In genomic region chr13:27448308-27448707, GRCh38 we compare ENCODE assay signal across 13 cellular contexts. TPM values are rescaled to one million over a fixed set of nuclear protein-coding genes. Genes with fewer than 3 reads are reported as not detected.
DNase-seq lines count a peak whose midpoint lies in the region; ATAC-seq and TF ChIP-seq lines count a peak whose summit lies in the region.
"Had no signal": no experiment of that assay in that cellular context is flagged by ENCODE, and none has a peak within 500 bp of the region (broad histone marks: within the 10 kb centered on the region; RNA-seq: fewer than 3 reads in every experiment).

No MANE protein-coding gene starts in this region.

- no peak overlapping the region for H2AFZ ChIP-seq in mesenchymal stem cell (ENCODE audit: low read depth, low read length)

- H4K8ac ChIP-seq in mesenchymal stem cell (ENCODE audit: low read length): no peak overlapping the region

- no peak overlapping the region for H3K14ac ChIP-seq in mesenchymal stem cell (ENCODE audit: low read length in 2 of 2)

- peak overlapping the region; percentile 21 for H3K27ac Mint-ChIP-seq in activated T-helper 2 cell treated with anti-CD3 and anti-CD28 coated beads, Interferon-gamma antibody, Interleukin-2, Interleukin-4, amounts not matched to agents 10 μg/mL and 5 μg/mL and 100 μg/mL, durations not matched to agents 14 hours and 24 hours and 36 hours

- H3K27me3 ChIP-seq in mesenchymal stem cell (ENCODE audit: control insufficient read depth in 1 of 2, insufficient read depth in 1 of 2, low read length in 2 of 2): no peaks in the 10 kb centered on the region
- H3K27me3 ChIP-seq in transverse colon: no peaks in the 10 kb centered on the region
- H3K27me3 ChIP-seq in A673 (replicated peaks; ENCODE audit: insufficient read depth, low read depth, low read length, poor library complexity): no peaks in the 10 kb centered on the region

- CTCF ChIA-PET in A673 (lab: Charles Lee): no interaction called here

- no peak overlapping the region for H2BK15ac ChIP-seq in mesenchymal stem cell (ENCODE audit: low read depth, poor library complexity, severe bottlenecking)

- no TSS peak for BruUV-seq in A673 (replicated peaks; lab: Mats Ljungman, UMichigan)

- ATAC-seq in Right ventricle myocardium inferior (peak; percentile 63), left cardiac atrium (no peak), HG03432 (IDR thresholded peaks at IDR 0.05; ENCODE audit: unreplicated experiment) (no peak)
- ATAC-seq: Panc1 had no signal

- H3K9me3 Mint-ChIP-seq in activated T-helper 2 cell treated with anti-CD3 and anti-CD28 coated beads, Interferon-gamma antibody, Interleukin-2, Interleukin-4, amounts not matched to agents 10 μg/mL and 5 μg/mL and 100 μg/mL, durations not matched to agents 14 hours and 24 hours and 36 hours: no peaks in the 10 kb centered on the region

- no peaks in the 10 kb centered on the region for H3K27me3 Mint-ChIP-seq in activated T-helper 2 cell treated with anti-CD3 and anti-CD28 coated beads, Interferon-gamma antibody, Interleukin-2, Interleukin-4, amounts not matched to agents 10 μg/mL and 5 μg/mL and 100 μg/mL, durations not matched to agents 14 hours and 24 hours and 36 hours (ENCODE audit: low read depth)

- no peak overlapping the region for H3K23ac ChIP-seq in mesenchymal stem cell (ENCODE audit: low read length in 2 of 2)

- no peak overlapping the region for H2BK5ac ChIP-seq in mesenchymal stem cell (ENCODE audit: low read depth, low read length, poor library complexity, severe bottlenecking)

- TF ChIP-seq CTCF in transverse colon (IDR thresholded peaks at IDR 0.05) (no peak), A673 (conservative IDR thresholded peaks at IDR 0.05; ENCODE audit: low read depth, low read length) (no peak)

- H3K27ac ChIP-seq in mesenchymal stem cell (ENCODE audit: low read length, poor library complexity, severe bottlenecking) (no peak overlapping the region), transverse colon (peak overlapping the region in 3 of 4 donors; percentile 11 to 95 (median 15)), A673 (ENCODE audit: low read depth, low read length, poor library complexity, severe bottlenecking) (no peak overlapping the region)
- H3K27ac ChIP-seq: KMS-11 had no signal

- H3K4me3 ChIP-seq in mesenchymal stem cell (ENCODE audit: insufficient read depth in 1 of 2, low read depth in 1 of 2, low read length in 2 of 2) (peak overlapping the region in 1 of 2 experiments; percentile 92), transverse colon (no peak overlapping the region), A673 (ENCODE audit: low read depth, low read length, poor library complexity, severe bottlenecking) (no peak overlapping the region)

- H3K4me2 ChIP-seq in mesenchymal stem cell (ENCODE audit: low read length, poor library complexity, severe bottlenecking): no peak overlapping the region

- no peak overlapping the region for H4K91ac ChIP-seq in mesenchymal stem cell (ENCODE audit: low read length)

- H2BK120ac ChIP-seq in mesenchymal stem cell (ENCODE audit: low read depth, low read length): no peak overlapping the region

- POLR2A ChIA-PET in A673 (lab: Charles Lee; ENCODE audit: low non-redundant PET): no interaction called here

- H3K9me3 ChIP-seq in mesenchymal stem cell (ENCODE audit: control insufficient read depth, low read length) (no peaks in the 10 kb centered on the region), transverse colon (no peaks in the 10 kb centered on the region), A673 (ENCODE audit: low read depth, low read length, poor library complexity, severe bottlenecking) (no peaks in the 10 kb centered on the region)

- H2AK5ac ChIP-seq in mesenchymal stem cell (ENCODE audit: low read length, severe bottlenecking): no peak overlapping the region

- no peak overlapping the region for H2BK12ac ChIP-seq in mesenchymal stem cell (ENCODE audit: low read length in 2 of 2)

- WGBS in mesenchymal stem cell: 91% methylated on average over 3 of the region's 4 CpGs
- WGBS in transverse colon (ENCODE audit: low coverage in 1 of 2), 2 donors: 87% methylated on average over 4 of the region's 4 CpGs

- TF ChIP-seq EP300 in transverse colon (IDR thresholded peaks at IDR 0.05; ENCODE audit: low read depth): no peak

- H3K4me1 Mint-ChIP-seq in activated T-helper 2 cell treated with anti-CD3 and anti-CD28 coated beads, Interferon-gamma antibody, Interleukin-2, Interleukin-4, amounts not matched to agents 10 μg/mL and 5 μg/mL and 100 μg/mL, durations not matched to agents 14 hours and 24 hours and 36 hours (ENCODE audit: low read depth): peaks cover 48% of the 10 kb centered on the region

- no peak for TF ChIP-seq POLR2A in transverse colon (IDR thresholded peaks at IDR 0.05)

- in situ Hi-C loops in transverse colon (cut with MboI; ENCODE audit: low pct_ligation_motif_present in 1 of 4, low pct_unique_long_range_greater_than_20kb in 1 of 4, low sequenced_read_pairs in 3 of 4): no loop called here

- H3K79me1 ChIP-seq in mesenchymal stem cell (replicated peaks; ENCODE audit: low read length, poor library complexity, severe bottlenecking): peaks cover 6% of the 10 kb centered on the region

- peaks cover 0 to 7% of the 10 kb centered on the region in 2 experiments for H3K36me3 ChIP-seq in mesenchymal stem cell (ENCODE audit: control insufficient read depth in 1 of 2, insufficient read depth in 2 of 2, low read depth in 1 of 2, low read length in 2 of 2)
- H3K36me3 ChIP-seq in transverse colon: no peaks in the 10 kb centered on the region
- no peaks in the 10 kb centered on the region for H3K36me3 ChIP-seq in A673 (ENCODE audit: insufficient read depth, low read length, poor library complexity, severe bottlenecking)

- no peak overlapping the region for H3K18ac ChIP-seq in mesenchymal stem cell (ENCODE audit: low read depth in 1 of 2, low read length in 2 of 2)

- H3K4ac ChIP-seq in mesenchymal stem cell (ENCODE audit: low read depth in 1 of 2, low read length in 2 of 2): no peak overlapping the region

- DNase-seq in Right ventricle myocardium inferior (ENCODE audit: missing footprints): no peak
- DNase-seq in left cardiac atrium: no peak
- no peak for DNase-seq in activated T-helper 2 cell treated with anti-CD3 and anti-CD28 coated beads, Interferon-gamma antibody, Interleukin-2, Interleukin-4, amounts not matched to agents 10 μg/mL and 5 μg/mL and 100 μg/mL, durations not matched to agents 14 hours and 24 hours and 36 hours (ENCODE audit: low spot score)
- no peak for DNase-seq in mesenchymal stem cell
- no peak for DNase-seq in transverse colon
- no peak for DNase-seq in A673 (ENCODE audit: low spot score)
- no peak for DNase-seq in activated effector memory CD4-positive, alpha-beta T cell treated with Interleukin-2 at 50 U/mL for 16 hours
- DNase-seq: activated CD4-positive, CD25-positive, alpha-beta regulatory T cell; amniotic stem cell; NCI-H2107 had no signal

- intact Hi-C loops in Right ventricle myocardium inferior (cut with DNase I) (loop anchor here (10.0 kb wide), 1 partner anchor 274 kb away; the partner anchor contains the start of gene USP12), left cardiac atrium (cut with DNase I) (no loop called here), transverse colon (cut with DNase I; ENCODE audit: low total_unique reads) (no loop called here), A673 (cut with micrococcal nuclease; ENCODE audit: unreplicated experiment) (no loop called here)
- intact Hi-C loops in activated T-helper 2 cell treated with anti-CD3 and anti-CD28 coated beads, Interferon-gamma antibody, Interleukin-2, Interleukin-4, amounts not matched to agents 10 μg/mL and 5 μg/mL and 100 μg/mL, durations not matched to agents 14 hours and 24 hours and 36 hours (cut with micrococcal nuclease): no loop called here

- peak overlapping the region; percentile 14 for H3K4me3 Mint-ChIP-seq in activated T-helper 2 cell treated with anti-CD3 and anti-CD28 coated beads, Interferon-gamma antibody, Interleukin-2, Interleukin-4, amounts not matched to agents 10 μg/mL and 5 μg/mL and 100 μg/mL, durations not matched to agents 14 hours and 24 hours and 36 hours (ENCODE audit: low read depth)

- peaks cover 17% of the 10 kb centered on the region for H3K36me3 Mint-ChIP-seq in activated T-helper 2 cell treated with anti-CD3 and anti-CD28 coated beads, Interferon-gamma antibody, Interleukin-2, Interleukin-4, amounts not matched to agents 10 μg/mL and 5 μg/mL and 100 μg/mL, durations not matched to agents 14 hours and 24 hours and 36 hours (ENCODE audit: low read depth)

- H3K9ac ChIP-seq in mesenchymal stem cell (ENCODE audit: low read length): peak overlapping the region; percentile 40
- H3K9ac ChIP-seq: KMS-11 had no signal

- H3K4me1 ChIP-seq in mesenchymal stem cell (ENCODE audit: control insufficient read depth, insufficient read depth, low read depth, low read length) (peaks cover 7% of the 10 kb centered on the region), transverse colon (peaks cover 10 to 36% (median 18%) of the 10 kb centered on the region in 4 donors), A673 (ENCODE audit: insufficient read depth, low read length, poor library complexity, severe bottlenecking) (no peaks in the 10 kb centered on the region)

RNA-seq across cellular contexts. Expression of gene MTIF3, which starts 2.1 kb away (rescaled TPM):
- total RNA-seq in Right ventricle myocardium inferior (185 TPM), left cardiac atrium (100 to 1,000 TPM in 1 of 2 donors, 10 to 100 TPM in 1; 91.0 to 101 TPM), transverse colon (10 to 100 TPM; 27.7 to 98.3 (median 66.7) TPM), A673 (2021) (34.4 and 37.1 TPM in 2 replicates)
- 25.0 and 32.0 TPM in 2 replicates for total RNA-seq in activated T-helper 2 cell treated with anti-CD3 and anti-CD28 coated beads, Interferon-gamma antibody, Interleukin-2, Interleukin-4, amounts not matched to agents 10 μg/mL and 5 μg/mL and 100 μg/mL, durations not matched to agents 14 hours and 24 hours and 36 hours
- polyA plus RNA-seq in mesenchymal stem cell (2013, experiment 1 of 2): 104 TPM
- 101 TPM for polyA plus RNA-seq in mesenchymal stem cell (2013, experiment 2 of 2)

RNA-seq across cellular contexts. Expression of gene GTF3A, which starts 23.9 kb away (rescaled TPM):
- total RNA-seq in Right ventricle myocardium inferior: 235 TPM
- 100 to 1,000 TPM; 159 to 172 TPM for total RNA-seq in left cardiac atrium
- 251 and 253 TPM in 2 replicates for total RNA-seq in activated T-helper 2 cell treated with anti-CD3 and anti-CD28 coated beads, Interferon-gamma antibody, Interleukin-2, Interleukin-4, amounts not matched to agents 10 μg/mL and 5 μg/mL and 100 μg/mL, durations not matched to agents 14 hours and 24 hours and 36 hours
- 106 TPM for polyA plus RNA-seq in mesenchymal stem cell (2013, experiment 1 of 2)
- 107 TPM for polyA plus RNA-seq in mesenchymal stem cell (2013, experiment 2 of 2)
- total RNA-seq in transverse colon: 100 to 1,000 TPM in 1 of 4 donors, 10 to 100 TPM in 3; 43.1 to 195 (median 60.0) TPM
- total RNA-seq in A673 (2021): 126 and 130 TPM in 2 replicates

Comparison
In these comparisons a context has a peak if more than half of its experiments do, and no peak if none do; other contexts are left out.
1. H3K27ac ChIP-seq: peak in transverse colon (3 of 4); none in mesenchymal stem cell (single experiment) and A673 (single experiment).